15 cellular contexts compared by ENCODE assay signal in genomic region chr10:3235996-3236510, GRCh38.
"Had no signal": no experiment of that assay in that cellular context is flagged by ENCODE, and none has a peak within 500 bp of the region (broad histone marks: within the 10 kb centered on the region; RNA-seq: fewer than 3 reads in every experiment).

No MANE protein-coding gene starts in this region.

- H3K9me3 ChIP-seq: gastrocnemius medialis, heart right ventricle, mucosa of descending colon, ovary, tibial artery had no signal

- H3K4me3 ChIP-seq: dorsolateral prefrontal cortex, gastrocnemius medialis, heart right ventricle, mucosa of descending colon, ovary, tibial artery had no signal

- DNase-seq: cortex of kidney; dorsolateral prefrontal cortex; effector CD8-positive, alpha-beta T cell; gastrocnemius medialis; heart right ventricle; hypothalamus; mammary epithelial cell; mucosa of descending colon; natural killer cell; nucleus accumbens; ovary; right cardiac atrium; stimulated activated CD4-positive, alpha-beta T cell treated with anti-CD3 and anti-CD28 coated beads, Interleukin-4, amount 100 ng/mL, for 24 hours; tibial artery had no signal

- H3K27ac ChIP-seq: dorsolateral prefrontal cortex, gastrocnemius medialis, heart right ventricle, ovary, tibial artery had no signal

- FAIRE-seq: islet of Langerhans had no signal

- H3K27me3 ChIP-seq: gastrocnemius medialis, ovary, tibial artery had no signal

- H3K4me1 ChIP-seq: gastrocnemius medialis had no signal

- H3K36me3 ChIP-seq: gastrocnemius medialis, heart right ventricle, ovary, tibial artery had no signal
